ENCODE assay signal across 8 cellular contexts in genomic region chr7:66739477-66739876, GRCh38. TPM values are rescaled to one million over a fixed set of nuclear protein-coding genes. Genes with fewer than 3 reads are reported as not detected.
A peak's percentile ranks its signal among the peaks of the same experiment; 100 is the strongest.
DNase-seq lines count a peak whose midpoint lies in the region; ATAC-seq, FAIRE-seq and TF ChIP-seq lines count a peak whose summit lies in the region.

No MANE protein-coding gene starts in this region.

- TF ChIP-seq POLR2A in endothelial cell of umbilical vein (IDR thresholded peaks at IDR 0.05; ENCODE audit: low read depth, low read length), result no peak

- no CpG with 5 or more reads among the region's 14 CpGs for WGBS in trophoblast cell (ENCODE audit: extremely low coverage, insufficient coverage, insufficient read length)

- no peaks in the 10 kb centered on the region for H3F3A ChIP-seq in OCI-LY1 (ENCODE audit: insufficient read depth, low read length)

- peaks cover 34% of the 10 kb centered on the region for H3K4me1 ChIP-seq in DND-41 (ENCODE audit: insufficient read depth, low read length)
- peaks cover 47% of the 10 kb centered on the region for H3K4me1 ChIP-seq in OCI-LY1 (ENCODE audit: insufficient read depth, low read length, severe bottlenecking)
- H3K4me1 ChIP-seq in endothelial cell of umbilical vein (ENCODE audit: control insufficient read depth, extremely low read depth, insufficient read depth, low read length), result peaks cover 5% of the 10 kb centered on the region
- peaks cover 3 to 6% of the 10 kb centered on the region in 2 experiments for H3K4me1 ChIP-seq in trophoblast cell (ENCODE audit: control insufficient read depth in 1 of 2, insufficient read depth in 2 of 2, low read length in 2 of 2)

- no peak overlapping the region for H3K14ac ChIP-seq in trophoblast cell (ENCODE audit: low read length)

- intact Hi-C loops in endothelial cell of umbilical vein (cut with micrococcal nuclease), result no loop called here

- BruUV-seq in endothelial cell of umbilical vein (replicated peaks; lab: Mats Ljungman, UMichigan), result no TSS peak

- peaks cover 10% of the 10 kb centered on the region for H3K79me1 ChIP-seq in trophoblast cell (ENCODE audit: low read length)

- peaks cover 8% of the 10 kb centered on the region for H3K9me3 ChIP-seq in DND-41 (ENCODE audit: insufficient read depth, low read length, severe bottlenecking)
- H3K9me3 ChIP-seq in OCI-LY1 (ENCODE audit: low read length), result 0 out of 2 replicates have a peak, but pooled peaks cover 4% of the 10 kb centered on the region
- no peaks in the 10 kb centered on the region for H3K9me3 ChIP-seq in endothelial cell of umbilical vein (replicated peaks; ENCODE audit: control insufficient read depth, insufficient read depth, low read length)
- no peaks in the 10 kb centered on the region for H3K9me3 ChIP-seq in trophoblast cell (ENCODE audit: insufficient read depth, low read depth, low read length)

- H4K12ac ChIP-seq in trophoblast cell (ENCODE audit: low read depth, low read length), result no peak overlapping the region

- H3K27me3 ChIP-seq in DND-41 (ENCODE audit: insufficient read depth, low read length, poor library complexity) (no peaks in the 10 kb centered on the region), OCI-LY1 (ENCODE audit: insufficient read depth, low read length) (no peaks in the 10 kb centered on the region), endothelial cell of umbilical vein (ENCODE audit: control insufficient read depth in 2 of 2, insufficient read depth in 2 of 2, low read length in 2 of 2) (no peaks in the 10 kb centered on the region), trophoblast cell (ENCODE audit: insufficient read depth, low read length) (no peaks in the 10 kb centered on the region)

- CTCF ChIA-PET in endothelial cell of umbilical vein (lab: Charles Lee), result no interaction called here

- H3K9me2 ChIP-seq in OCI-LY1 (ENCODE audit: low read depth, low read length), result no peaks in the 10 kb centered on the region

- peak overlapping the region; percentile 73 to 88 for H3K4me3 ChIP-seq in DND-41 (ENCODE audit: low read depth in 1 of 2, low read length in 2 of 2)
- peak overlapping the region; percentile 73 for H3K4me3 ChIP-seq in OCI-LY1 (ENCODE audit: low read depth, low read length, poor library complexity, severe bottlenecking)
- peak overlapping the region; percentile 81 to 99 (median 82) for H3K4me3 ChIP-seq in endothelial cell of umbilical vein (replicated peaks in 1 of 3; ENCODE audit: insufficient read depth in 1 of 3, low read depth in 1 of 3, low read length in 3 of 3)
- no peak overlapping the region for H3K4me3 ChIP-seq in trophoblast cell (ENCODE audit: low read depth, low read length)

- H2BK5ac ChIP-seq in trophoblast cell (ENCODE audit: low read depth, low read length, poor library complexity), result no peak overlapping the region

- H4K20me1 ChIP-seq in DND-41 (ENCODE audit: insufficient read depth, low read length) (peaks cover 9% of the 10 kb centered on the region; the same call in 1 of the 2 replicates), OCI-LY1 (ENCODE audit: insufficient read depth, low read length) (no peaks in the 10 kb centered on the region), endothelial cell of umbilical vein (replicated peaks; ENCODE audit: control insufficient read depth, extremely low read depth, insufficient read depth, low read length) (no peaks in the 10 kb centered on the region)

- no peak overlapping the region for H3K23ac ChIP-seq in trophoblast cell (ENCODE audit: low read length)

- FAIRE-seq in endothelial cell of umbilical vein (lab: Jason Lieb, UNC), result no peak

- POLR2A ChIA-PET in endothelial cell of umbilical vein (lab: Charles Lee), result no interaction called here

- no peak overlapping the region for H2BK120ac ChIP-seq in trophoblast cell (ENCODE audit: insufficient read depth, low read length, poor library complexity)

- H3K4me2 ChIP-seq in DND-41 (ENCODE audit: insufficient read depth, low read length), result peak overlapping the region; percentile 80
- H3K4me2 ChIP-seq in OCI-LY1 (ENCODE audit: low read length), result peak overlapping the region; percentile 78
- peak overlapping the region; percentile 91 for H3K4me2 ChIP-seq in endothelial cell of umbilical vein (ENCODE audit: insufficient read depth, low read length)
- peak overlapping the region; percentile 75 for H3K4me2 ChIP-seq in trophoblast cell (ENCODE audit: low read length)

- H4K91ac ChIP-seq in trophoblast cell (ENCODE audit: low read depth, low read length), result no peak overlapping the region

- ATAC-seq in DND-41 (ENCODE audit: insufficient read depth, low read depth), result no peak
- no peak for ATAC-seq in GM19463 (IDR thresholded peaks at IDR 0.05; ENCODE audit: unreplicated experiment)

- DNase-seq in DND-41 (no peak), endothelial cell of umbilical vein (ENCODE audit: low read depth, low spot score) (no peak), trophoblast cell (peak; percentile 43 to 72), A172 (ENCODE audit: low spot score) (no peak), hepatic stellate cell (ENCODE audit: low spot score) (no peak)
- no peak for DNase-seq in effector CD8-positive, alpha-beta T cell (lab: John Stamatoyannopoulos, UW)

- TF ChIP-seq CTCF in DND-41 (IDR thresholded peaks at IDR 0.05; ENCODE audit: borderline replicate concordance, extremely low read depth, low read length, poor library complexity, severe bottlenecking) (no peak), OCI-LY1 (IDR thresholded peaks at IDR 0.05; ENCODE audit: low read length) (no peak), endothelial cell of umbilical vein (IDR thresholded peaks at IDR 0.05; ENCODE audit: extremely low read depth in 1 of 2, insufficient read depth in 1 of 2, low read depth in 1 of 2, low read length in 2 of 2) (no peak)

- peak overlapping the region; percentile 69 for H3K9ac ChIP-seq in DND-41 (ENCODE audit: low read depth, low read length)
- H3K9ac ChIP-seq in OCI-LY1 (ENCODE audit: low read length), result peak overlapping the region; percentile 77
- peak overlapping the region; percentile 87 for H3K9ac ChIP-seq in endothelial cell of umbilical vein (replicated peaks; ENCODE audit: extremely low read depth, insufficient read depth, low read length)
- no peak overlapping the region for H3K9ac ChIP-seq in trophoblast cell (ENCODE audit: low read length)

- H3K18ac ChIP-seq in trophoblast cell (ENCODE audit: low read length), result no peak overlapping the region

- H3K79me2 ChIP-seq in DND-41 (ENCODE audit: insufficient read depth, low read length), result peaks cover 54% of the 10 kb centered on the region
- H3K79me2 ChIP-seq in OCI-LY1 (ENCODE audit: insufficient read depth, low read length), result peaks cover 4% of the 10 kb centered on the region; the same call in 1 of the 2 replicates
- peaks cover 38% of the 10 kb centered on the region for H3K79me2 ChIP-seq in endothelial cell of umbilical vein (ENCODE audit: control insufficient read depth, insufficient read depth, low read length)
- peaks cover 14% of the 10 kb centered on the region for H3K79me2 ChIP-seq in trophoblast cell (ENCODE audit: control insufficient read depth, insufficient read depth, low read length, poor library complexity)

- H2AK5ac ChIP-seq in trophoblast cell (ENCODE audit: low read length), result no peak overlapping the region

- H2AFZ ChIP-seq in DND-41 (ENCODE audit: low read depth, low read length) (peak overlapping the region; percentile 87), OCI-LY1 (ENCODE audit: low read length) (no peak overlapping the region), endothelial cell of umbilical vein (ENCODE audit: low read depth, low read length) (no peak overlapping the region), trophoblast cell (ENCODE audit: insufficient read depth, low read length, poor library complexity) (no peak overlapping the region)

- no peaks in the 10 kb centered on the region for H3K9me1 ChIP-seq in endothelial cell of umbilical vein (replicated peaks; ENCODE audit: control insufficient read depth, extremely low read depth, insufficient read depth, low read length)

- dilution Hi-C loops in endothelial cell of umbilical vein (cut with MboI; ENCODE audit: extremely low pct_ligation_motif_present, low sequenced_read_pairs), result no loop called here

- H3K36me3 ChIP-seq in DND-41 (ENCODE audit: insufficient read depth, low read length), result peaks cover 19% of the 10 kb centered on the region; the same call in 1 of the 2 replicates
- peaks cover 20% of the 10 kb centered on the region for H3K36me3 ChIP-seq in OCI-LY1 (ENCODE audit: insufficient read depth, low read length)
- H3K36me3 ChIP-seq in endothelial cell of umbilical vein (ENCODE audit: control insufficient read depth in 2 of 2, extremely low read depth in 1 of 2, insufficient read depth in 2 of 2, low read length in 2 of 2), result no peaks in the 10 kb centered on the region
- H3K36me3 ChIP-seq in trophoblast cell (ENCODE audit: control insufficient read depth in 1 of 2, insufficient read depth in 2 of 2, low read length in 2 of 2), result peaks cover 0 to 1% of the 10 kb centered on the region in 2 experiments

- no peak overlapping the region for H3K4ac ChIP-seq in trophoblast cell (ENCODE audit: low read depth, low read length)

- H3K27ac ChIP-seq in DND-41 (ENCODE audit: low read length) (peak overlapping the region; percentile 86), OCI-LY1 (ENCODE audit: low read depth, low read length, poor library complexity, severe bottlenecking) (peak overlapping the region; percentile 72), endothelial cell of umbilical vein (ENCODE audit: insufficient read depth, low read depth, low read length) (peak overlapping the region; percentile 83), trophoblast cell (ENCODE audit: low read depth, low read length) (no peak overlapping the region)

- H4K8ac ChIP-seq in trophoblast cell (ENCODE audit: low read depth, low read length), result no peak overlapping the region

- no peak overlapping the region for H2BK12ac ChIP-seq in trophoblast cell (ENCODE audit: low read length)

TF ChIP-seq in endothelial cell of umbilical vein, 7 proteins besides CTCF, POLR2A, EP300 and RAD21 (continues in another document):
- TF ChIP-seq EZH2 (IDR thresholded peaks at IDR 0.05; ENCODE audit: borderline replicate concordance, low read depth, low read length, severe bottlenecking), result no peak
- TF ChIP-seq GATA2 (IDR thresholded peaks at IDR 0.05; ENCODE audit: insufficient read depth, insufficient read length, low read depth, low read length), result no peak
- TF ChIP-seq MYC (IDR thresholded peaks at IDR 0.05; ENCODE audit: low read depth, low read length), result no peak
- no peak for TF ChIP-seq FOS (IDR thresholded peaks at IDR 0.05; ENCODE audit: borderline replicate concordance, insufficient read depth, low read length)

RNA-seq across cellular contexts. Expression of gene RABGEF1, which starts 1.1 kb away (rescaled TPM):
- 14.4 and 15.5 TPM in 2 replicates for total RNA-seq in endothelial cell of umbilical vein
- polyA plus RNA-seq in endothelial cell of umbilical vein, result 11.0 and 11.6 TPM in 2 replicates
- 11.4 and 14.6 TPM in 2 replicates for polyA plus RNA-seq in endothelial cell of umbilical vein (2011; cell fraction: cytosol; rRNA removed)
- 22.5 and 25.8 TPM in 2 replicates for polyA plus RNA-seq in endothelial cell of umbilical vein (2011; cell fraction: nucleus; rRNA removed)
- 12.6 and 14.2 TPM in 2 replicates for polyA plus RNA-seq in endothelial cell of umbilical vein (2012)
- polyA minus RNA-seq in endothelial cell of umbilical vein, result 36.9 and 43.0 TPM in 2 replicates
- 14.2 TPM for polyA minus RNA-seq in endothelial cell of umbilical vein (2011; cell fraction: cytosol; rRNA and poly(A)+ RNA removed)
- polyA minus RNA-seq in endothelial cell of umbilical vein (2011; cell fraction: nucleus; rRNA and poly(A)+ RNA removed), result 12.0 and 17.1 TPM in 2 replicates
- polyA plus RNA-seq in trophoblast cell (2013), result 20.3 and 20.9 TPM in 2 replicates
- total RNA-seq in A172 (2014; rRNA removed; shearing (Covaris generic)), result 47.9 and 50.3 TPM in 2 replicates

Comparison
In these comparisons a context has a peak if more than half of its experiments do, and no peak if none do; other contexts are left out.
1. DNase-seq: peak in trophoblast cell (2 of 2); none in DND-41 (single experiment), endothelial cell of umbilical vein (single experiment), A172 (single experiment), hepatic stellate cell (single experiment) and effector CD8-positive, alpha-beta T cell (single experiment).
2. Peak in every context shown above with its lines, with median percentiles within 50 percentile points of each other: H3K4me2 ChIP-seq.